ENCODE assay signal across 17 cellular contexts in the genomic region with DNA sequence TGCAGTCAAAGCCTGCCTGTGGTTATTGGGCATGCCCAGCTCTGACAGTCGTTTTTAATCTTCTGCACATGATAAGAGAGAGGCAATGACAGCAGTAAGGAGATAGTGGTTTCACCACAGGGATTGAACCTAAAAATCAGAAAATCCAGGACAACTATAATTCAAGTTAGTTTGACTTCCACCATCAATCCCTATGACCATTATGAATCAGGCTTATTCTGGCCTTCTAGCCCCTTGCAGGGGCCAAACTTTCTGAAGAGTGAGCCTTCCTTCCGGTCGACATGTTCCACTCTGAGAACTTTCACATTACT.
"Had no signal": no experiment of that assay in that cellular context is flagged by ENCODE, and none has a peak within 500 bp of the region (broad histone marks: within the 10 kb centered on the region; RNA-seq: fewer than 3 reads in every experiment).

No MANE protein-coding gene starts in this region.

- H3K27me3 ChIP-seq: gastroesophageal sphincter, neutrophil, right atrium auricular region, transverse colon had no signal

- ATAC-seq: activated CD4-positive, alpha-beta T cell treated with anti-CD3 and anti-CD28 coated beads for 36 hours; activated CD8-positive, alpha-beta T cell treated with anti-CD3 and anti-CD28 coated beads for 36 hours; activated T-cell treated with anti-CD3 and anti-CD28 coated beads, Interleukin-2, amount 50 U/mL, for 72 hours; gastroesophageal sphincter; left ventricle myocardium superior had no signal

- H3K4me1 Mint-ChIP-seq: activated CD4-positive, alpha-beta T cell treated with anti-CD3 and anti-CD28 coated beads for 36 hours; activated naive CD8-positive, alpha-beta T cell treated with anti-CD3 and anti-CD28 coated beads, Interleukin-2, amount 10 ng/mL, durations not matched to agents 7 days and 5 days had no signal

- H3K27ac ChIP-seq: coronary artery, gastroesophageal sphincter, neutrophil, right atrium auricular region, transverse colon, VCaP had no signal

- H3K36me3 Mint-ChIP-seq: activated naive CD8-positive, alpha-beta T cell treated with anti-CD3 and anti-CD28 coated beads, Interleukin-2, amount 10 ng/mL, durations not matched to agents 7 days and 5 days had no signal

- H3K9me3 Mint-ChIP-seq: activated CD8-positive, alpha-beta T cell treated with anti-CD3 and anti-CD28 coated beads for 36 hours; activated naive CD8-positive, alpha-beta T cell treated with anti-CD3 and anti-CD28 coated beads, Interleukin-2, amount 10 ng/mL, durations not matched to agents 7 days and 5 days had no signal

- DNase-seq: activated CD4-positive, alpha-beta T cell treated with anti-CD3 and anti-CD28 coated beads for 36 hours; activated CD8-positive, alpha-beta memory T cell treated with anti-CD3 and anti-CD28 coated beads, Interleukin-2, amount 50 U/mL, for 4 hours; activated CD8-positive, alpha-beta T cell treated with anti-CD3 and anti-CD28 coated beads for 36 hours; activated naive CD8-positive, alpha-beta T cell treated with anti-CD3 and anti-CD28 coated beads, Interleukin-2, amount 10 ng/mL, durations not matched to agents 7 days and 5 days; activated T-cell treated with anti-CD3 and anti-CD28 coated beads, Interleukin-2, amount 50 U/mL, for 72 hours; aorta; effector CD4-positive, alpha-beta T cell; stimulated activated CD4-positive, alpha-beta T cell treated with anti-CD3 and anti-CD28 coated beads, Interleukin-12 subunit alpha, Interleukin-12 subunit beta, amount 100 ng/mL, for 4 hours; stimulated activated naive CD4-positive, alpha-beta T cell; T1000; transverse colon had no signal

- H3K36me3 ChIP-seq: gastroesophageal sphincter, neutrophil, right atrium auricular region, transverse colon had no signal

- H3K4me3 Mint-ChIP-seq: activated CD4-positive, alpha-beta T cell treated with anti-CD3 and anti-CD28 coated beads for 36 hours; activated CD8-positive, alpha-beta T cell treated with anti-CD3 and anti-CD28 coated beads for 36 hours; activated naive CD8-positive, alpha-beta T cell treated with anti-CD3 and anti-CD28 coated beads, Interleukin-2, amount 10 ng/mL, durations not matched to agents 7 days and 5 days; activated T-cell treated with anti-CD3 and anti-CD28 coated beads, Interleukin-2, amount 50 U/mL, for 72 hours had no signal

- H3K9me3 ChIP-seq: gastroesophageal sphincter, neutrophil, right atrium auricular region, transverse colon had no signal

- H3K4me3 ChIP-seq: coronary artery, gastroesophageal sphincter, right atrium auricular region, transverse colon had no signal

- H3K27ac Mint-ChIP-seq: activated CD4-positive, alpha-beta T cell treated with anti-CD3 and anti-CD28 coated beads for 36 hours; activated CD8-positive, alpha-beta T cell treated with anti-CD3 and anti-CD28 coated beads for 36 hours; activated naive CD8-positive, alpha-beta T cell treated with anti-CD3 and anti-CD28 coated beads, Interleukin-2, amount 10 ng/mL, durations not matched to agents 7 days and 5 days; activated T-cell treated with anti-CD3 and anti-CD28 coated beads, Interleukin-2, amount 50 U/mL, for 72 hours had no signal

- H3K4me1 ChIP-seq: gastroesophageal sphincter, right atrium auricular region, transverse colon had no signal

- H3K27me3 Mint-ChIP-seq: activated CD4-positive, alpha-beta T cell treated with anti-CD3 and anti-CD28 coated beads for 36 hours; activated CD8-positive, alpha-beta T cell treated with anti-CD3 and anti-CD28 coated beads for 36 hours; activated naive CD8-positive, alpha-beta T cell treated with anti-CD3 and anti-CD28 coated beads, Interleukin-2, amount 10 ng/mL, durations not matched to agents 7 days and 5 days had no signal
